27 cellular contexts compared by ENCODE assay signal in genomic region chr12:128938886-128939285, GRCh38.
A peak's percentile ranks its signal among the peaks of the same experiment; 100 is the strongest.
DNase-seq lines count a peak whose midpoint lies in the region; ATAC-seq, FAIRE-seq and TF ChIP-seq lines count a peak whose summit lies in the region.
"Had no signal": no experiment of that assay in that cellular context is flagged by ENCODE, and none has a peak within 500 bp of the region (broad histone marks: within the 10 kb centered on the region; RNA-seq: fewer than 3 reads in every experiment).

No MANE protein-coding gene starts in this region.

- no peak for TF ChIP-seq POLR2A in lower leg skin (IDR thresholded peaks at IDR 0.05)

- FAIRE-seq in urothelium cell line (lab: Jason Lieb, UNC) = peak; percentile 20
- FAIRE-seq: G401.6, GM18507, GM19239 had no signal

- H3K27me3 ChIP-seq in heart right ventricle = peaks cover 0 to 5% (median 0%) of the 10 kb centered on the region in 7 donors
- H3K27me3 ChIP-seq: BLaER1 treated with 17β-estradiol and CSF1 and Interleukin-3, amounts not matched to agents 10 nM and 100 nM; Peyer's patch; SJSA1 had no signal

- H3K9me3 ChIP-seq in heart right ventricle = no peaks in the 10 kb centered on the region
- H3K9me3 ChIP-seq: BLaER1 treated with 17β-estradiol and CSF1 and Interleukin-3, amounts not matched to agents 10 nM and 100 nM; Peyer's patch had no signal

- H3K4me3 ChIP-seq in heart right ventricle (no peak overlapping the region), lower leg skin (ENCODE audit: low read depth, poor library complexity, severe bottlenecking) (no peak overlapping the region)
- H3K4me3 ChIP-seq: BLaER1 treated with 17β-estradiol and CSF1 and Interleukin-3, amounts not matched to agents 10 nM and 100 nM; Peyer's patch; SJSA1 had no signal

- H3K27ac ChIP-seq in heart right ventricle = no peak overlapping the region
- H3K27ac ChIP-seq: BLaER1 treated with 17β-estradiol and CSF1 and Interleukin-3, amounts not matched to agents 10 nM and 100 nM; Peyer's patch; SJSA1 had no signal

- no peaks in the 10 kb centered on the region for H3K4me1 ChIP-seq in heart right ventricle
- H3K4me1 ChIP-seq: Peyer's patch, SJSA1 had no signal

- ATAC-seq in heart right ventricle (no peak), esophagus mucosa (peak; percentile 73), HG02623 (IDR thresholded peaks at IDR 0.05; ENCODE audit: unreplicated experiment) (no peak)
- ATAC-seq: CD8-positive, alpha-beta T cell; HCT116; Right ventricle myocardium inferior had no signal

- 75 to 86% methylated on average over 5 of the region's 5 CpGs for WGBS in heart right ventricle, 2 donors
- WGBS in lower leg skin, 2 donors = 62 to 73% methylated on average over 5 of the region's 5 CpGs

- peak; percentile 78 for DNase-seq in cardiac septum (ENCODE audit: low spot score)
- DNase-seq in heart right ventricle = no peak
- peak; percentile 32 to 42 for DNase-seq in lower leg skin (ENCODE audit: low spot score in 2 of 2)
- DNase-seq in urothelium cell line (ENCODE audit: low spot score) = no peak
- no peak for DNase-seq in NCI-H774 (lab: John Stamatoyannopoulos, UW)
- DNase-seq in NCI-H1694 (lab: John Stamatoyannopoulos, UW) = no peak
- DNase-seq: 8988T; Calu3; CD8-positive, alpha-beta T cell; GOT3; KG1; NCI-H1105; NCI-H146; NCI-H2029 treated with DMSO at 0.1 percent for 48 hours; NCI-H345; NCI-H524; NCI-H82; Peyer's patch had no signal

- H3K36me3 ChIP-seq in heart right ventricle = no peaks in the 10 kb centered on the region
- H3K36me3 ChIP-seq: Peyer's patch, SJSA1 had no signal

- no peak for TF ChIP-seq CTCF in heart right ventricle (IDR thresholded peaks at IDR 0.05)
- no peak for TF ChIP-seq CTCF in lower leg skin (IDR thresholded peaks at IDR 0.05)

- intact Hi-C loops in cardiac septum (cut with DNase I) = no loop called here
- intact Hi-C loops in heart right ventricle (cut with DNase I) = no loop called here
- intact Hi-C loops in lower leg skin (cut with DNase I; ENCODE audit: low total_unique reads) = no loop called here

Comparison
In these comparisons a context has a peak if more than half of its experiments do, and no peak if none do; other contexts are left out.
1. DNase-seq: peak in cardiac septum (single experiment) and lower leg skin (2 of 2); none in heart right ventricle (0 of 2), urothelium cell line (single experiment), NCI-H774 (single experiment) and NCI-H1694 (single experiment).